Comparison of ENCODE assay signal across 8 cellular contexts in genomic region chr5:96661841-96662724, GRCh38. TPM values are rescaled to one million over a fixed set of nuclear protein-coding genes. Genes with fewer than 3 reads are reported as not detected.
A peak's percentile ranks its signal among the peaks of the same experiment; 100 is the strongest.
DNase-seq lines count a peak whose midpoint lies in the region; ATAC-seq and TF ChIP-seq lines count a peak whose summit lies in the region.

A gene with protein sequence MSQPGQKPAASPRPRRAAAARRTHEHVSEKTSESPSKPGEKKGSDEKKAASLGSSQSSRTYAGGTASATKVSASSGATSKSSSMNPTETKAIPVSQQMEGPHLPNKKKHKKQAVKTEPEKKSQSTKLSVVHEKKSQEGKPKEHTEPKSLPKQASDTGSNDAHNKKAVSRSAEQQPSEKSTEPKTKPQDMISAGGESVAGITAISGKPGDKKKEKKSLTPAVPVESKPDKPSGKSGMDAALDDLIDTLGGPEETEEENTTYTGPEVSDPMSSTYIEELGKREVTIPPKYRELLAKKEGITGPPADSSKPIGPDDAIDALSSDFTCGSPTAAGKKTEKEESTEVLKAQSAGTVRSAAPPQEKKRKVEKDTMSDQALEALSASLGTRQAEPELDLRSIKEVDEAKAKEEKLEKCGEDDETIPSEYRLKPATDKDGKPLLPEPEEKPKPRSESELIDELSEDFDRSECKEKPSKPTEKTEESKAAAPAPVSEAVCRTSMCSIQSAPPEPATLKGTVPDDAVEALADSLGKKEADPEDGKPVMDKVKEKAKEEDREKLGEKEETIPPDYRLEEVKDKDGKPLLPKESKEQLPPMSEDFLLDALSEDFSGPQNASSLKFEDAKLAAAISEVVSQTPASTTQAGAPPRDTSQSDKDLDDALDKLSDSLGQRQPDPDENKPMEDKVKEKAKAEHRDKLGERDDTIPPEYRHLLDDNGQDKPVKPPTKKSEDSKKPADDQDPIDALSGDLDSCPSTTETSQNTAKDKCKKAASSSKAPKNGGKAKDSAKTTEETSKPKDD (plus strand): TSS chr5:96662376. CDS start chr5:96662423, 47 bp downstream.

- peak within 1 kb of the TSS; percentile 96 for H3K4me3 Mint-ChIP-seq in activated T-cell treated with anti-CD3 and anti-CD28 coated beads, Interleukin-2, amount 50 U/mL, for 24 hours
- peak within 1 kb of the TSS; percentile 94 to 99 (median 98) for H3K4me3 Mint-ChIP-seq in naive B cell
- H3K4me3 Mint-ChIP-seq in stimulated activated memory B cell treated with anti-CD40 and anti-IgM and Interleukin-4, amounts not matched to agents 10 μg/mL and 1 μg/mL and 100 μg/mL, for 72 hours, result peak within 1 kb of the TSS; percentile 96

- H3F3A ChIP-seq in PC-3 (ENCODE audit: low read length, unreplicated experiment), result peaks cover 4% of the 10 kb centered on the region

- H3K9me3 ChIP-seq in BE2C (no peaks in the 10 kb centered on the region), PC-3 (ENCODE audit: low read length) (no peaks in the 10 kb centered on the region)

- H3K4me1 ChIP-seq in BE2C (peaks cover 3% of the 10 kb centered on the region; the same call in 1 of the 2 replicates), PC-3 (ENCODE audit: insufficient read depth, low read length) (peaks cover 54% of the 10 kb centered on the region)

- peaks cover 16% of the 10 kb centered on the region for H3K27me3 ChIP-seq in BE2C
- H3K27me3 ChIP-seq in PC-3 (ENCODE audit: low read length), result no peaks in the 10 kb centered on the region

- H3K27me3 Mint-ChIP-seq in activated T-cell treated with anti-CD3 and anti-CD28 coated beads, Interleukin-2, amount 50 U/mL, for 24 hours, result peaks cover 19% of the 10 kb centered on the region
- no peaks in the 10 kb centered on the region for H3K27me3 Mint-ChIP-seq in naive B cell
- no peaks in the 10 kb centered on the region for H3K27me3 Mint-ChIP-seq in stimulated activated memory B cell treated with anti-CD40 and anti-IgM and Interleukin-4, amounts not matched to agents 10 μg/mL and 1 μg/mL and 100 μg/mL, for 72 hours

- H3K4me3 ChIP-seq in BE2C (ENCODE audit: low read depth, low read length) (peak within 1 kb of the TSS; percentile 79), PC-3 (ENCODE audit: low read length) (peak within 1 kb of the TSS; percentile 94)

- BruUV-seq in PC-3 (replicated peaks; lab: Mats Ljungman, UMichigan), result no TSS peak

- peak within 1 kb of the TSS; percentile 84 for H2AFZ ChIP-seq in PC-3 (ENCODE audit: low read length)

- peak; percentile 36 for DNase-seq in BE2C
- DNase-seq in PC-3, result peak; percentile 87
- peak; percentile 86 for DNase-seq in activated T-cell treated with anti-CD3 and anti-CD28 coated beads, Interleukin-2, amount 50 U/mL, for 24 hours
- peak; percentile 81 for DNase-seq in naive B cell

- POLR2A ChIA-PET in PC-3 (lab: Charles Lee; ENCODE audit: unreplicated experiment), result interaction anchor here (0.5 to 2.0 kb wide), 4 partner anchors 8 to 839 kb away, joined by 4 to 15 read pairs (median 6); partner anchors contain the start of gene GLRX

- peaks cover 39% of the 10 kb centered on the region for H4K20me1 ChIP-seq in PC-3 (ENCODE audit: low read length)

- H3K9me2 ChIP-seq in PC-3 (replicated peaks; ENCODE audit: low read length), result no peaks in the 10 kb centered on the region

- H3K9ac ChIP-seq in PC-3 (ENCODE audit: low read length), result peak within 1 kb of the TSS; percentile 97

- TF ChIP-seq CTCF in BE2C (IDR thresholded peaks at IDR 0.05; ENCODE audit: low read depth, low read length) (no peak), PC-3 (conservative IDR thresholded peaks at IDR 0.05; ENCODE audit: low read depth, low read length) (no peak)

- peak within 1 kb of the TSS; percentile 96 for H3K27ac ChIP-seq in PC-3 (ENCODE audit: low read length)

- CTCF ChIA-PET in PC-3 (lab: Charles Lee), result interaction anchor here (0.9 to 1.4 kb wide), 3 partner anchors 25 to 48 kb away, joined by 3 to 5 read pairs (median 5); no protein-coding TSS in a partner anchor

- H3K4me2 ChIP-seq in PC-3 (ENCODE audit: low read length), result peak within 1 kb of the TSS; percentile 96

- peaks cover 6% of the 10 kb centered on the region for H3K36me3 Mint-ChIP-seq in activated T-cell treated with anti-CD3 and anti-CD28 coated beads, Interleukin-2, amount 50 U/mL, for 24 hours (ENCODE audit: low read depth)
- H3K36me3 Mint-ChIP-seq in naive B cell, result no peaks in the 10 kb centered on the region
- H3K36me3 Mint-ChIP-seq in stimulated activated memory B cell treated with anti-CD40 and anti-IgM and Interleukin-4, amounts not matched to agents 10 μg/mL and 1 μg/mL and 100 μg/mL, for 72 hours, result no peaks in the 10 kb centered on the region

- no peaks in the 10 kb centered on the region for H3K9me3 Mint-ChIP-seq in activated T-cell treated with anti-CD3 and anti-CD28 coated beads, Interleukin-2, amount 50 U/mL, for 24 hours
- no peaks in the 10 kb centered on the region for H3K9me3 Mint-ChIP-seq in naive B cell
- no peaks in the 10 kb centered on the region for H3K9me3 Mint-ChIP-seq in stimulated activated memory B cell treated with anti-CD40 and anti-IgM and Interleukin-4, amounts not matched to agents 10 μg/mL and 1 μg/mL and 100 μg/mL, for 72 hours

- peaks cover 43% of the 10 kb centered on the region for H3K79me2 ChIP-seq in PC-3 (ENCODE audit: low read length)

- intact Hi-C loops in PC-3 (cut with micrococcal nuclease), result loop anchor here (1.0 to 2.0 kb wide), 2 partner anchors 25 to 34 kb away; no protein-coding TSS in a partner anchor

- ATAC-seq in GM19025 (IDR thresholded peaks at IDR 0.05; ENCODE audit: low read depth, unreplicated experiment), result peak; percentile 54
- peak; percentile 61 for ATAC-seq in HG03280 (IDR thresholded peaks at IDR 0.05; ENCODE audit: unreplicated experiment)
- ATAC-seq in PC-3, result peak; percentile 72
- peak; percentile 85 for ATAC-seq in esophagus mucosa
- peak; percentile 67 to 68 for ATAC-seq in naive B cell (ENCODE audit: low read depth in 2 of 2)
- ATAC-seq in stimulated activated memory B cell treated with anti-CD40 and anti-IgM and Interleukin-4, amounts not matched to agents 10 μg/mL and 1 μg/mL and 100 μg/mL, for 72 hours, result peak; percentile 91

- peak within 1 kb of the TSS; percentile 97 for H3K27ac Mint-ChIP-seq in activated T-cell treated with anti-CD3 and anti-CD28 coated beads, Interleukin-2, amount 50 U/mL, for 24 hours
- peak within 1 kb of the TSS; percentile 97 to 99 (median 98) for H3K27ac Mint-ChIP-seq in naive B cell
- H3K27ac Mint-ChIP-seq in stimulated activated memory B cell treated with anti-CD40 and anti-IgM and Interleukin-4, amounts not matched to agents 10 μg/mL and 1 μg/mL and 100 μg/mL, for 72 hours, result peak within 1 kb of the TSS; percentile 100

- no peaks in the 10 kb centered on the region for H3K36me3 ChIP-seq in BE2C
- no peaks in the 10 kb centered on the region for H3K36me3 ChIP-seq in PC-3 (ENCODE audit: low read depth, low read length)

- peaks cover 49% of the 10 kb centered on the region for H3K4me1 Mint-ChIP-seq in activated T-cell treated with anti-CD3 and anti-CD28 coated beads, Interleukin-2, amount 50 U/mL, for 24 hours (ENCODE audit: low read depth)
- H3K4me1 Mint-ChIP-seq in naive B cell, result peaks cover 20 to 38% (median 32%) of the 10 kb centered on the region in 3 donors
- H3K4me1 Mint-ChIP-seq in stimulated activated memory B cell treated with anti-CD40 and anti-IgM and Interleukin-4, amounts not matched to agents 10 μg/mL and 1 μg/mL and 100 μg/mL, for 72 hours, result peaks cover 28% of the 10 kb centered on the region

RNA-seq across cellular contexts. Expression of the gene that starts here (rescaled TPM):
- polyA plus RNA-seq in BE2C (2012; ENCODE audit: insufficient read depth, insufficient read length, low read depth), result 27.5 TPM
- 64.4 and 73.2 TPM in 2 replicates for total RNA-seq in PC-3 (2014; rRNA removed)
- 433 TPM for total RNA-seq in esophagus mucosa
- 10 to 100 TPM; 18.2 to 52.9 (median 37.3) TPM for polyA plus RNA-seq in naive B cell (ENCODE audit: low read depth in 6 of 6)

Comparison
In these comparisons a context has a peak if more than half of its experiments do, and no peak if none do; other contexts are left out.
1. Peak in every context shown above with its lines: DNase-seq, ATAC-seq, H3K4me3 ChIP-seq and H3K27ac ChIP-seq.
2. DNase-seq: peak in every context shown above with its lines; median percentile 87 in PC-3; 86 in activated T-cell treated with anti-CD3 and anti-CD28 coated beads, Interleukin-2, amount 50 U/mL, for 24 hours; 81 in naive B cell; 36 in BE2C.